1 cellular context compared by ENCODE assay signal in genomic region chr16:85369741-85370528, GRCh38.
TF ChIP-seq lines count a peak whose summit lies in the region.

No MANE protein-coding gene starts in this region.

TF ChIP-seq in K562, 482 proteins besides CTCF, POLR2A, EP300 and RAD21 (continued from another document and continues in another):
- TF ChIP-seq PBX2 (CRISPR knock-in tag; IDR thresholded peaks at IDR 0.05; ENCODE audit: low read depth) (no peak), PBX2 (tag; conservative IDR thresholded peaks at IDR 0.05; ENCODE audit: low read depth) (peak; percentile 23; the same call in 1 of the 2 replicates), ZBED1 (IDR thresholded peaks at IDR 0.05) (no peak), FOXM1 (IDR thresholded peaks at IDR 0.05; ENCODE audit: low read depth) (no peak), FOXM1 (CRISPR knock-in tag; IDR thresholded peaks at IDR 0.05; ENCODE audit: low read depth) (no peak), FOXJ3 (CRISPR knock-in tag; IDR thresholded peaks at IDR 0.05) (no peak), ZNF57 (CRISPR knock-in tag; IDR thresholded peaks at IDR 0.05) (no peak), ZKSCAN8 (CRISPR knock-in tag; IDR thresholded peaks at IDR 0.05) (peak; percentile 93), ZNF174 (CRISPR knock-in tag; IDR thresholded peaks at IDR 0.05) (no peak), ZNF354B (CRISPR knock-in tag; IDR thresholded peaks at IDR 0.05) (no peak), KLF6 (CRISPR knock-in tag; IDR thresholded peaks at IDR 0.05; ENCODE audit: borderline replicate concordance) (no peak), ZNF766 (CRISPR knock-in tag; conservative IDR thresholded peaks at IDR 0.05) (0 out of 2 replicates have a peak, but pooled peaks have one; percentile 38), GTF2A2 (tag; IDR thresholded peaks at IDR 0.05) (no peak), ELK1 (CRISPR knock-in tag; IDR thresholded peaks at IDR 0.05) (no peak), ZKSCAN3 (CRISPR knock-in tag; IDR thresholded peaks at IDR 0.05) (no peak), ZNF778 (CRISPR knock-in tag; IDR thresholded peaks at IDR 0.05) (no peak), GATA2 (CRISPR knock-in tag; IDR thresholded peaks at IDR 0.05) (no peak), RFX7 (CRISPR knock-in tag; IDR thresholded peaks at IDR 0.05) (no peak), EGR1 (conservative IDR thresholded peaks at IDR 0.05) (no peak), ZNF583 (CRISPR knock-in tag; IDR thresholded peaks at IDR 0.05) (peak; percentile 56; the same call in 1 of the 2 replicates), NFIX (CRISPR knock-in tag; IDR thresholded peaks at IDR 0.05; ENCODE audit: low read depth) (no peak), KDM5B (IDR thresholded peaks at IDR 0.05; ENCODE audit: insufficient replicate concordance, low read depth, low read length) (no peak), ZMIZ1 (IDR thresholded peaks at IDR 0.05; ENCODE audit: low read depth in 2 of 2, low read length in 2 of 2) (no peak), SREBF2 (CRISPR knock-in tag; IDR thresholded peaks at IDR 0.05) (no peak), SAP30 (IDR thresholded peaks at IDR 0.05; ENCODE audit: borderline replicate concordance, insufficient read depth, low read depth, low read length, poor library complexity, severe bottlenecking) (no peak), POLR2H (tag; IDR thresholded peaks at IDR 0.05; ENCODE audit: low read depth) (no peak), WHSC1 (IDR thresholded peaks at IDR 0.05; ENCODE audit: low read length) (no peak), GABPB1 (CRISPR knock-in tag; IDR thresholded peaks at IDR 0.05) (0 out of 2 replicates have a peak, but pooled peaks have one; percentile 30), BDP1 (IDR thresholded peaks at IDR 0.05; ENCODE audit: insufficient read depth, insufficient read length) (no peak), TFE3 (CRISPR knock-in tag; IDR thresholded peaks at IDR 0.05) (no peak), ARID4B (CRISPR knock-in tag; IDR thresholded peaks at IDR 0.05) (no peak; the same call in 1 of the 2 replicates), MCM3 (IDR thresholded peaks at IDR 0.05) (no peak), ARHGAP35 (IDR thresholded peaks at IDR 0.05; ENCODE audit: partially characterized antibody) (no peak), BRCA1 (IDR thresholded peaks at IDR 0.05) (no peak), BRCA1 (CRISPR knock-in tag; IDR thresholded peaks at IDR 0.05) (no peak), HDAC6 (IDR thresholded peaks at IDR 0.05; ENCODE audit: low read depth, low read length) (no peak), PPARD (CRISPR knock-in tag; IDR thresholded peaks at IDR 0.05) (no peak), KDM2B (CRISPR knock-in tag; IDR thresholded peaks at IDR 0.05) (no peak), LCOR (CRISPR knock-in tag; IDR thresholded peaks at IDR 0.05) (no peak), HDAC8 (tag; IDR thresholded peaks at IDR 0.05) (no peak), MCM7 (IDR thresholded peaks at IDR 0.05) (no peak), ZNF75A (CRISPR knock-in tag; IDR thresholded peaks at IDR 0.05) (no peak), PRPF4 (IDR thresholded peaks at IDR 0.05; ENCODE audit: insufficient read depth, low read depth, low read length, poor library complexity, severe bottlenecking) (no peak), RBM14 (IDR thresholded peaks at IDR 0.05; ENCODE audit: borderline replicate concordance, insufficient read depth, low read depth, low read length) (no peak), E2F8 (IDR thresholded peaks at IDR 0.05; ENCODE audit: low read depth, partially characterized antibody) (no peak), CREB5 (CRISPR knock-in tag; IDR thresholded peaks at IDR 0.05) (no peak), DEAF1 (CRISPR knock-in tag; IDR thresholded peaks at IDR 0.05) (peak; percentile 66), COPS2 (conservative IDR thresholded peaks at IDR 0.05) (no peak), GATAD2B (IDR thresholded peaks at IDR 0.05; ENCODE audit: borderline replicate concordance) (no peak)
